In the genomic region with DNA sequence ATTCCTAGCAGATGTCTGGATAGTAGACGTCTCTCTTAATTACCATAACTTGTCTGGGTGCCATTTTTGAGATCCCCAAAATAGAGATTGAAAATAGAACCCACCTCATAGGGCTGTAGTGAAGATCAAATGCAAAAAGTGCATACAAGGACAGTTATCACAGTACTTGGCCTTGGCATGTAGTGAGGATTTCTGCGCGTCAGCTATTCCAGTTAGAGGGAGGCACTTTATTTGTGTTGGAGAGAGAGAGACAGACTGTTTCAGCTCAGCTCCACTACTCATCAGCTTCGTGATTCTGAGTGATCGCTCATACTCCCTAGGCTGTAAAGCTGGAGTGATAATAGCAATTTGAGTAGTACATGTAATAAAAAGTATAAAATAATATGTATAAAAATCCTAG, we compare ENCODE assay signal across 15 cellular contexts. TPM values are rescaled to one million over a fixed set of nuclear protein-coding genes. Genes with fewer than 3 reads are reported as not detected.
A peak's percentile ranks its signal among the peaks of the same experiment; 100 is the strongest.
DNase-seq lines count a peak whose midpoint lies in the region; ATAC-seq and TF ChIP-seq lines count a peak whose summit lies in the region.
"Had no signal": no experiment of that assay in that cellular context is flagged by ENCODE, and none has a peak within 500 bp of the region (broad histone marks: within the 10 kb centered on the region; RNA-seq: fewer than 3 reads in every experiment).

No MANE protein-coding gene starts in this region.

- H3K27me3 ChIP-seq in ascending aorta (no peaks in the 10 kb centered on the region), heart right ventricle (no peaks in the 10 kb centered on the region), right atrium auricular region (no peaks in the 10 kb centered on the region), thoracic aorta (replicated peaks; ENCODE audit: insufficient read depth) (no peaks in the 10 kb centered on the region)
- H3K27me3 ChIP-seq: BE2C had no signal

- DNase-seq in ascending aorta (ENCODE audit: low spot score in 2 of 2) (no peak), heart right ventricle (peak in 1 of 2 donors; percentile 40), right atrium auricular region (ENCODE audit: low spot score) (no peak), thoracic aorta (ENCODE audit: low spot score) (no peak), A172 (ENCODE audit: low spot score) (no peak)
- DNase-seq: ACHN; BE2C; C1 segment of cervical spinal cord; CD4-positive, CD25-positive, alpha-beta regulatory T cell; CD8-positive, alpha-beta memory T cell; COR-L47; H9 had no signal

- H3K36me3 ChIP-seq in ascending aorta: no peaks in the 10 kb centered on the region
- H3K36me3 ChIP-seq in heart right ventricle: no peaks in the 10 kb centered on the region
- no peaks in the 10 kb centered on the region for H3K36me3 ChIP-seq in right atrium auricular region
- no peaks in the 10 kb centered on the region for H3K36me3 ChIP-seq in thoracic aorta
- H3K36me3 ChIP-seq: BE2C had no signal

- TF ChIP-seq CTCF in ascending aorta (IDR thresholded peaks at IDR 0.05) (no peak), heart right ventricle (IDR thresholded peaks at IDR 0.05) (no peak), right atrium auricular region (IDR thresholded peaks at IDR 0.05) (no peak), thoracic aorta (IDR thresholded peaks at IDR 0.05) (no peak)

- no peaks in the 10 kb centered on the region for H3K4me1 ChIP-seq in ascending aorta
- peaks cover 0 to 14% (median 0%) of the 10 kb centered on the region in 9 donors for H3K4me1 ChIP-seq in heart right ventricle
- H3K4me1 ChIP-seq in right atrium auricular region: peaks cover 0 to 10% of the 10 kb centered on the region in 2 donors
- H3K4me1 ChIP-seq in thoracic aorta (ENCODE audit: control insufficient read depth in 1 of 2, low read depth in 2 of 2): peaks cover 0 to 19% of the 10 kb centered on the region in 2 donors
- H3K4me1 ChIP-seq: BE2C had no signal

- H3K9me3 ChIP-seq in ascending aorta (peaks cover 0 to 12% of the 10 kb centered on the region in 2 donors), heart right ventricle (peaks cover 0 to 23% (median 16%) of the 10 kb centered on the region in 11 donors), right atrium auricular region (peaks cover 0 to 17% of the 10 kb centered on the region in 2 donors), thoracic aorta (peaks cover 4% of the 10 kb centered on the region)
- H3K9me3 ChIP-seq: BE2C had no signal

- H3K4me3 ChIP-seq in ascending aorta (no peak overlapping the region), heart right ventricle (no peak overlapping the region), right atrium auricular region (no peak overlapping the region), thoracic aorta (no peak overlapping the region)

- ATAC-seq in heart right ventricle: peak; percentile 55 to 98 (median 95)
- ATAC-seq in thoracic aorta (ENCODE audit: insufficient number of reproducible peaks, low FRiP score, low read depth): peak; percentile 69
- ATAC-seq in GM18907 (IDR thresholded peaks at IDR 0.05; ENCODE audit: unreplicated experiment): no peak
- ATAC-seq in GM19324 (IDR thresholded peaks at IDR 0.05; ENCODE audit: low FRiP score, unreplicated experiment): no peak
- ATAC-seq: HepG2 had no signal

- H3K27ac ChIP-seq in ascending aorta: peak overlapping the region; percentile 41
- peak overlapping the region in 7 of 10 donors; percentile 35 to 68 (median 52) for H3K27ac ChIP-seq in heart right ventricle
- peak overlapping the region; percentile 28 to 64 for H3K27ac ChIP-seq in right atrium auricular region
- H3K27ac ChIP-seq in thoracic aorta: peak overlapping the region; percentile 12 to 49

- WGBS in heart right ventricle, 2 donors: 34 to 49% methylated on average over 5 of the region's 5 CpGs

- intact Hi-C loops in ascending aorta (cut with DNase I): loop anchor here (5.0 kb wide), 1 partner anchor 305 kb away; no protein-coding TSS in a partner anchor
- intact Hi-C loops in heart right ventricle (cut with DNase I): loop anchor here in 1 of 10 donors (10.0 kb wide), 1 partner anchor 302 kb away; no protein-coding TSS in a partner anchor

RNA-seq across cellular contexts. Expression of a gene that starts 59.6 kb away (rescaled TPM):
- total RNA-seq in ascending aorta: 160 TPM
- total RNA-seq in heart right ventricle: 100 to 1,000 TPM; 126 to 221 (median 173) TPM
- 10 to 100 TPM; 15.5 to 40.9 TPM for polyA plus RNA-seq in heart right ventricle
- 10 to 100 TPM; 75.4 to 85.9 TPM for total RNA-seq in right atrium auricular region
- 100 to 1,000 TPM; 228 to 280 TPM for total RNA-seq in thoracic aorta
- total RNA-seq in A172 (2014; rRNA removed; shearing (Covaris generic)): 99.0 and 158 TPM in 2 replicates
- total RNA-seq: CD4-positive, CD25-positive, alpha-beta regulatory T cell; CD8-positive, alpha-beta memory T cell; HepG2 had no signal
- polyA plus RNA-seq: CD4-positive, CD25-positive, alpha-beta regulatory T cell; CD8-positive, alpha-beta memory T cell; HepG2 had no signal

Comparison
In these comparisons a context has a peak if more than half of its experiments do, and no peak if none do; other contexts are left out.
1. ATAC-seq: peak in heart right ventricle (8 of 8) and thoracic aorta (single experiment); none in GM18907 (single experiment) and GM19324 (single experiment).
2. Peak in every context shown above with its lines, with median percentiles within 50 percentile points of each other: H3K27ac ChIP-seq.